ENCODE assay signal across 1 cellular context in the genomic region with DNA sequence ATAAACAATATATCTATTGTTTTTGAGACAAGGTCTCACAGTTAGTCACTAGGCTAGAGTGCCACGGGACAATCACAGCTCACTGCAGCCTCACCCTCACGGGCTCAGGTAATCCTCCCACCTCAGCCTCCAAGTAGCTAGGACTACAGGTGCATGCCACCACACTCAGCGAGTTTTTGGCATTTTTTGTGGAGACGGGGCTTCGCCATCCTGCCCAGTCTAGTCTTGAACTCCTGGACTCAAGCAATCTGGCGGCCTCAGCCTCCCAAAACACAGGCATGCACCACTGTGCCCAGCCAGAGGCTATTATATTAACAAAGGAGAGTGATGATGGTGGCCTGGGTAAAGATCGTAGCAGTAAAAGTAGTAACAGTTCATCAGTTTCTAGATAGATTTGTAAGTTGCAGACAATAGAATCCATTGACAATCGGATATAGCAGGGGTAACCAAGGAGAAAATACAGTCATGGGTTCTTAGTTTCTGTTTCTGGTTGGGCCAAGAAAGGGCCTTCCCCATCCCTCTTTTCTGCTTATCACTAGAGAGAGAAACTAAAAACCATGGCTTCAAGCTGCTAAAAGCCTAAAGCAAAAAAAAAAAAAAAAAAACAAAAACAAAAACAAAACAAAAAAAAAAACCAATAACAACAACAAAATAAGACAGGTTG.
TF ChIP-seq lines count a peak whose summit lies in the region.

No MANE protein-coding gene starts in this region.

TF ChIP-seq in IMR-90, 13 proteins besides CTCF, POLR2A, EP300 and RAD21:
- TF ChIP-seq CHD1 (IDR thresholded peaks at IDR 0.05; ENCODE audit: low read depth, low read length) (no peak), MAFK (IDR thresholded peaks at IDR 0.05; ENCODE audit: low read depth, low read length) (no peak), MAZ (IDR thresholded peaks at IDR 0.05; ENCODE audit: borderline replicate concordance, low read depth, low read length) (no peak), NFE2L2 (IDR thresholded peaks at IDR 0.05; ENCODE audit: low read depth, low read length) (no peak), BHLHE40 (IDR thresholded peaks at IDR 0.05; ENCODE audit: low read depth, low read length) (no peak), SMC3 (IDR thresholded peaks at IDR 0.05; ENCODE audit: low read depth, low read length) (no peak), RFX5 (IDR thresholded peaks at IDR 0.05; ENCODE audit: low read depth, low read length) (no peak), CEBPB (IDR thresholded peaks at IDR 0.05; ENCODE audit: low read depth, low read length) (no peak), MXI1 (IDR thresholded peaks at IDR 0.05; ENCODE audit: borderline replicate concordance, low read depth, low read length) (no peak)
- TF ChIP-seq, protein P1, sequence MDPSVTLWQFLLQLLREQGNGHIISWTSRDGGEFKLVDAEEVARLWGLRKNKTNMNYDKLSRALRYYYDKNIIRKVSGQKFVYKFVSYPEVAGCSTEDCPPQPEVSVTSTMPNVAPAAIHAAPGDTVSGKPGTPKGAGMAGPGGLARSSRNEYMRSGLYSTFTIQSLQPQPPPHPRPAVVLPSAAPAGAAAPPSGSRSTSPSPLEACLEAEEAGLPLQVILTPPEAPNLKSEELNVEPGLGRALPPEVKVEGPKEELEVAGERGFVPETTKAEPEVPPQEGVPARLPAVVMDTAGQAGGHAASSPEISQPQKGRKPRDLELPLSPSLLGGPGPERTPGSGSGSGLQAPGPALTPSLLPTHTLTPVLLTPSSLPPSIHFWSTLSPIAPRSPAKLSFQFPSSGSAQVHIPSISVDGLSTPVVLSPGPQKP (IDR thresholded peaks at IDR 0.05; ENCODE audit: borderline replicate concordance, low read depth, low read length): no peak
TF ChIP-seq in IMR-90: peak in this region for 0.
